ENCODE assay signal across 8 cellular contexts in the genomic region with DNA sequence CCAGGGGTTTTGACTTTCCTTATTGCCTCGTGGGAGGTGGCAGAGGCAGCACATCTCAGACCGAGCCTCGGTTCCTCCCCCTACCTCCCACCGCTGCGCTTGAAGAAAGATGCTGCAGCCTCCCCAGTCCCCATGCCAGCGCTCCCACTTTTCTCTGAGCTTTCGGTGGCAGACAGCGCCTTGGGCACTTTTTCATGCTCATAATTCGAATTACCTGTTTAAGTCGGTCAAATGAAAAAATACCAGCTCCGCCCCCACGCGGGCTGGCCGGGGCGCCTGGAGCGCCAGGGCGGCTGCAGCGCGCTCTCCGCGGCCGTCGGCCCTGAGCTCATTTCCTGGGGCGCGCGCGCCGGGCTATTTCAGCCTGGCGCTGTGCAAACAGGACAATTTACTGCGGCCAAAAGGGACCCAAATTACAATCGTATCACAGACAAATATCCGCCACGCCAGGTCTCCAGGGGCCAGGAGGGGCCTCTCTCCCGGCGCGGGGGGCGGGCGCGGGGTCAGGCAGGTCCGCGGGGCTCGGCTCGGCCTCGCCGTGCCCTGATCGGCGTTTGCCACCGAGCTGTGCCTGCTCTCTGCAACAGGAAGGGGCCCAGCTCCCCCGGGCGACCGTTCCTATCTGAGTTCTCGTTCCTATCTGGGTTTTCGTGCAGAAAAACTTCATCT. TPM values are rescaled to one million over a fixed set of nuclear protein-coding genes. Genes with fewer than 3 reads are reported as not detected.
DNase-seq lines count a peak whose midpoint lies in the region; ATAC-seq and TF ChIP-seq lines count a peak whose summit lies in the region.

No MANE protein-coding gene starts in this region.

- no peaks in the 10 kb centered on the region for H3K9me3 ChIP-seq in body of pancreas

- intact Hi-C loops in body of pancreas (cut with DNase I): no loop called here

- H3K4me3 Mint-ChIP-seq in stimulated activated memory B cell treated with anti-CD40 and anti-IgM and Interleukin-4, amounts not matched to agents 10 μg/mL and 1 μg/mL and 100 μg/mL, for 72 hours: peak overlapping the region; percentile 66

- no peaks in the 10 kb centered on the region for H3K27me3 ChIP-seq in body of pancreas

- H3K27ac Mint-ChIP-seq in stimulated activated memory B cell treated with anti-CD40 and anti-IgM and Interleukin-4, amounts not matched to agents 10 μg/mL and 1 μg/mL and 100 μg/mL, for 72 hours: no peak overlapping the region

- ATAC-seq in body of pancreas: peak; percentile 74
- peak; percentile 66 for ATAC-seq in stimulated activated memory B cell treated with anti-CD40 and anti-IgM and Interleukin-4, amounts not matched to agents 10 μg/mL and 1 μg/mL and 100 μg/mL, for 72 hours
- ATAC-seq in HG03354 (IDR thresholded peaks at IDR 0.05; ENCODE audit: poor library complexity, severe bottlenecking, unreplicated experiment): no peak

- TF ChIP-seq CTCF in GM10248 (IDR thresholded peaks at IDR 0.05; ENCODE audit: control extremely low read depth, extremely low read depth, low read depth, missing control alignments) (no peak), NB4 (IDR thresholded peaks at IDR 0.05; ENCODE audit: low read depth, low read length) (no peak), body of pancreas (IDR thresholded peaks at IDR 0.05) (no peak)

- no peaks in the 10 kb centered on the region for H3K36me3 ChIP-seq in body of pancreas (replicated peaks in 1 of 2; ENCODE audit: insufficient read depth in 1 of 2, low read depth in 2 of 2)

- 1% methylated on average over 15 to 53 of the region's 53 CpGs for WGBS in body of pancreas, 2 donors

- TF ChIP-seq POLR2A in NB4 (IDR thresholded peaks at IDR 0.05; ENCODE audit: extremely low read depth, insufficient read length) (no peak), body of pancreas (IDR thresholded peaks at IDR 0.05) (peak in 2 of 3 donors; percentile 19 to 24)

- POLR2A ChIA-PET in GM10248 (lab: Yijun Ruan, JAX): no interaction called here

- H3K4me3 ChIP-seq in NB4 (ENCODE audit: low read depth, low read length): no peak overlapping the region
- no peak overlapping the region for H3K4me3 ChIP-seq in body of pancreas

- H3K27me3 Mint-ChIP-seq in stimulated activated memory B cell treated with anti-CD40 and anti-IgM and Interleukin-4, amounts not matched to agents 10 μg/mL and 1 μg/mL and 100 μg/mL, for 72 hours: peaks cover 67% of the 10 kb centered on the region

- DNase-seq in GM10248 (ENCODE audit: extremely low spot score) (peak; percentile 56), NB4 (ENCODE audit: low read depth) (peak; percentile 30), body of pancreas (peak in 3 of 4 donors; percentile 14 to 39 (median 19)), iPS-NIHi7 (ENCODE audit: extremely low spot score) (peak; percentile 58), NCI-H187 (lab: John Stamatoyannopoulos, UW) (no peak), NCI-H510A (lab: John Stamatoyannopoulos, UW) (no peak)

- H3K9me3 Mint-ChIP-seq in stimulated activated memory B cell treated with anti-CD40 and anti-IgM and Interleukin-4, amounts not matched to agents 10 μg/mL and 1 μg/mL and 100 μg/mL, for 72 hours: no peaks in the 10 kb centered on the region

- H3K36me3 Mint-ChIP-seq in stimulated activated memory B cell treated with anti-CD40 and anti-IgM and Interleukin-4, amounts not matched to agents 10 μg/mL and 1 μg/mL and 100 μg/mL, for 72 hours: no peaks in the 10 kb centered on the region

- CTCF ChIA-PET in GM10248 (lab: Yijun Ruan, JAX): interaction anchor here (1.0 to 3.5 kb wide), 6 partner anchors 9 to 46 kb away, joined by 3 to 15 read pairs (median 6); partner anchors contain the start of gene SOST

- peaks cover 10% of the 10 kb centered on the region for H3K4me1 ChIP-seq in body of pancreas

- H3K27ac ChIP-seq in body of pancreas: peak overlapping the region in 3 of 4 donors; percentile 45 to 65 (median 62)

- H3K4me1 Mint-ChIP-seq in stimulated activated memory B cell treated with anti-CD40 and anti-IgM and Interleukin-4, amounts not matched to agents 10 μg/mL and 1 μg/mL and 100 μg/mL, for 72 hours: peaks cover 16% of the 10 kb centered on the region

RNA-seq across cellular contexts. Expression of gene SOST, which starts 45.0 kb away (rescaled TPM):
- total RNA-seq in body of pancreas: not detected

RNA-seq across cellular contexts. Expression of gene MEOX1, which starts 51.9 kb away (rescaled TPM):
- 1 to 10 TPM in 1 of 2 donors, under 1 TPM in 1; 0.52 to 2.3 TPM for total RNA-seq in body of pancreas

Comparison
In these comparisons a context has a peak if more than half of its experiments do, and no peak if none do; other contexts are left out.
1. DNase-seq: peak in GM10248 (single experiment), NB4 (single experiment), body of pancreas (3 of 4) and iPS-NIHi7 (single experiment); none in NCI-H187 (0 of 2) and NCI-H510A (single experiment).